29 cellular contexts compared by ENCODE assay signal in the genomic region with DNA sequence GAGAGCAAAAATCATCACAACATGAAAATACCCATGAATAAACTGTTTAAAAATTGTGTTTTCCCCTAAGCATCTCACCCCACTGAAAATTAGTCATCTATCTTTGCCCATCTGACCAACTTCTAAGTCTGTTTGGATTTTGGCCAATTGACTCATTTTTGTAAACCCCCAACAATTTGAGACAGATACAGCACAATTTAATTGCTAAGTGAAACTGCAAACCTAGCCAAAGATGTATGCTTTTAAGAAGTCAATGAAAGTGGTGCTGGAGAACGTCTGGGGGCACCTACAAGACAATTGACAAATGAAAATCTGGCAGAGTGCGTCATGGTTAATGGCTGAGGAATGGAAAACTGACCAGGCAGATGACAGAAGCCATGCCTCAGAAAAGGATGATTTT. TPM values are rescaled to one million over a fixed set of nuclear protein-coding genes. Genes with fewer than 3 reads are reported as not detected.
"Had no signal": no experiment of that assay in that cellular context is flagged by ENCODE, and none has a peak within 500 bp of the region (broad histone marks: within the 10 kb centered on the region; RNA-seq: fewer than 3 reads in every experiment).

No MANE protein-coding gene starts in this region.

- H3K27ac Mint-ChIP-seq: activated CD4-positive, alpha-beta memory T cell treated with anti-CD3 and anti-CD28 coated beads, Interleukin-2, amount 10 ng/mL, durations not matched to agents 7 days and 5 days; activated CD4-positive, alpha-beta T cell treated with anti-CD3 and anti-CD28 coated beads for 36 hours; activated naive CD4-positive, alpha-beta T cell treated with anti-CD3 and anti-CD28 coated beads, Interleukin-2, amount 10 ng/mL, durations not matched to agents 7 days and 5 days; activated naive CD8-positive, alpha-beta T cell treated with anti-CD3 and anti-CD28 coated beads for 36 hours; activated T-helper 17 cell treated with anti-CD3 and anti-CD28 coated beads, Interleukin-2, amount 50 U/mL, for 72 hours; T-cell had no signal

- H3K9me3 ChIP-seq: adrenal gland, Peyer's patch had no signal

- H3K4me1 Mint-ChIP-seq: activated CD4-positive, alpha-beta memory T cell treated with anti-CD3 and anti-CD28 coated beads, Interleukin-2, amount 10 ng/mL, durations not matched to agents 7 days and 5 days; activated CD4-positive, alpha-beta T cell treated with anti-CD3 and anti-CD28 coated beads for 36 hours; activated naive CD4-positive, alpha-beta T cell treated with anti-CD3 and anti-CD28 coated beads, Interleukin-2, amount 10 ng/mL, durations not matched to agents 7 days and 5 days; activated naive CD8-positive, alpha-beta T cell treated with anti-CD3 and anti-CD28 coated beads for 36 hours; activated T-helper 17 cell treated with anti-CD3 and anti-CD28 coated beads, Interleukin-2, amount 50 U/mL, for 72 hours; T-cell had no signal

- H3K4me3 ChIP-seq: adrenal gland, Peyer's patch had no signal

- DNase-seq: activated CD4-positive, alpha-beta memory T cell treated with anti-CD3 and anti-CD28 coated beads, Interleukin-2, amount 10 ng/mL, durations not matched to agents 7 days and 5 days; activated CD4-positive, alpha-beta T cell treated with anti-CD3 and anti-CD28 coated beads for 36 hours; activated CD4-positive, alpha-beta T cell treated with anti-CD3 and anti-CD28 coated beads, Interleukin-2, amount 50 U/mL, for 1 hour; activated gamma-delta T cell; activated naive CD4-positive, alpha-beta T cell treated with anti-CD3 and anti-CD28 coated beads, Interleukin-2, amount 10 ng/mL, durations not matched to agents 7 days and 5 days; activated naive CD8-positive, alpha-beta T cell treated with anti-CD3 and anti-CD28 coated beads for 36 hours; activated T-cell treated with anti-CD3 and anti-CD28 coated beads for 4 hours; activated T-cell treated with anti-CD3 and anti-CD28 coated beads, Interleukin-2, amount 50 U/mL, for 48 hours; adrenal gland; anterior cingulate cortex; central memory CD4-positive, alpha-beta T cell; MM.1S; NCI-H1105; NCI-H1436; NCI-H1694 treated with DMSO at 0.1 percent for 48 hours; NCI-H2029 treated with DMSO at 0.1 percent for 48 hours; NCI-H345; NCI-H510A; NCI-H526 treated with DMSO at 0.1 percent for 48 hours; NCI-H82; OCI-M1; Peyer's patch; SHP77; T-cell; T-helper 2 cell had no signal

- H3K27ac ChIP-seq: adrenal gland, Peyer's patch, VCaP had no signal

- H3K4me1 ChIP-seq: adrenal gland, Peyer's patch had no signal

- H3K9me3 Mint-ChIP-seq: activated CD4-positive, alpha-beta memory T cell treated with anti-CD3 and anti-CD28 coated beads, Interleukin-2, amount 10 ng/mL, durations not matched to agents 7 days and 5 days; activated naive CD4-positive, alpha-beta T cell treated with anti-CD3 and anti-CD28 coated beads, Interleukin-2, amount 10 ng/mL, durations not matched to agents 7 days and 5 days; activated T-helper 17 cell treated with anti-CD3 and anti-CD28 coated beads, Interleukin-2, amount 50 U/mL, for 72 hours; T-cell had no signal

- ATAC-seq: activated CD4-positive, alpha-beta T cell treated with anti-CD3 and anti-CD28 coated beads for 36 hours; activated T-helper 17 cell treated with anti-CD3 and anti-CD28 coated beads, Interleukin-2, amount 50 U/mL, for 72 hours; T-cell had no signal

- H3K36me3 Mint-ChIP-seq: activated naive CD4-positive, alpha-beta T cell treated with anti-CD3 and anti-CD28 coated beads, Interleukin-2, amount 10 ng/mL, durations not matched to agents 7 days and 5 days; activated naive CD8-positive, alpha-beta T cell treated with anti-CD3 and anti-CD28 coated beads for 36 hours; T-cell had no signal

- H3K4me3 Mint-ChIP-seq: activated CD4-positive, alpha-beta memory T cell treated with anti-CD3 and anti-CD28 coated beads, Interleukin-2, amount 10 ng/mL, durations not matched to agents 7 days and 5 days; activated CD4-positive, alpha-beta T cell treated with anti-CD3 and anti-CD28 coated beads for 36 hours; activated naive CD4-positive, alpha-beta T cell treated with anti-CD3 and anti-CD28 coated beads, Interleukin-2, amount 10 ng/mL, durations not matched to agents 7 days and 5 days; activated naive CD8-positive, alpha-beta T cell treated with anti-CD3 and anti-CD28 coated beads for 36 hours; activated T-helper 17 cell treated with anti-CD3 and anti-CD28 coated beads, Interleukin-2, amount 50 U/mL, for 72 hours; T-cell had no signal

- H3K36me3 ChIP-seq: adrenal gland, Peyer's patch had no signal

- H3K27me3 ChIP-seq: adrenal gland, Peyer's patch had no signal

- H3K27me3 Mint-ChIP-seq: activated CD4-positive, alpha-beta memory T cell treated with anti-CD3 and anti-CD28 coated beads, Interleukin-2, amount 10 ng/mL, durations not matched to agents 7 days and 5 days; activated naive CD4-positive, alpha-beta T cell treated with anti-CD3 and anti-CD28 coated beads, Interleukin-2, amount 10 ng/mL, durations not matched to agents 7 days and 5 days; activated T-helper 17 cell treated with anti-CD3 and anti-CD28 coated beads, Interleukin-2, amount 50 U/mL, for 72 hours; T-cell had no signal

RNA-seq across cellular contexts. Expression of a gene that starts 30.9 kb away (rescaled TPM):
- total RNA-seq: activated CD4-positive, alpha-beta memory T cell treated with anti-CD3 and anti-CD28 coated beads, Interleukin-2, amount 10 ng/mL, durations not matched to agents 7 days and 5 days; activated CD4-positive, alpha-beta T cell treated with anti-CD3 and anti-CD28 coated beads for 36 hours; activated CD8-positive, alpha-beta memory T cell treated with anti-CD3 and anti-CD28 coated beads for 36 hours; activated naive CD8-positive, alpha-beta T cell treated with anti-CD3 and anti-CD28 coated beads for 36 hours; activated T-helper 17 cell treated with anti-CD3 and anti-CD28 coated beads, Interleukin-2, amount 50 U/mL, for 72 hours; SK-MEL-5 had no signal
